8 cellular contexts compared by ENCODE assay signal in the genomic region with DNA sequence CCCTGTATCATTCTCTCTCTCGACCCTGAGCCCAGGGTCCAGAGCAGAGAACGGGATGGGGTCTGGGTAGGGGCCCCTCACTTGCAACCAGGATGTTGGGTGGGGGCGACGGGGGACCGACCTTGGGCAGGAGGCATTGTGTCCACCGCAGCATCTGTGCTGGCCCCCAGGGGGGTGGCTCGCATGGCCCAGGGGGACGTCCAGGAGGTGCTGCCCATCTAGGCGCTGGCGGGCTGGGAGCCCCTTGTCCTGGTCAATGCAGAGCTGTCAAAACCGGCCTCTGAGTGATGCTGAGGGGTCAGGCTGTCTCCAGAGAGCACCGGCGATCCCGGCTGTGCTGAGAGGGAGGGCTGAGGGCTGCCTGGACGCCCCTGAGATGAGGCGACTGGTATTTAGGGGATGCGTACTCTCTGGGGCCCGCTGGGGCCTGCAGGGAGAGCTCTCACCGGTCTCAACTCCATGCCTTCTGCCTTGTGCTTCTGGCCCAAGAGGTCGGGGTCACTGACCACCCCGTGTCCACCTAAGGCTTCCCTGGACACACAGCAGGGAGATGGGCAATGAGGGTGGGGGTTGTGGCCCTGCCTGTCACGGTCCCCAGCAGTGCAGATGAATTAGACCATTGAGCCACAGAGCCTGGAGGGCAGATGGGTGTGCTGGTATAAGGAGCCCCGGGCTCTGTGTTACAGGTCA. TPM values are rescaled to one million over a fixed set of nuclear protein-coding genes. Genes with fewer than 3 reads are reported as not detected.
DNase-seq lines count a peak whose midpoint lies in the region; ATAC-seq and TF ChIP-seq lines count a peak whose summit lies in the region.

No MANE protein-coding gene starts in this region.

- H3K4me3 Mint-ChIP-seq in CD8-positive, alpha-beta memory T cell, result peak overlapping the region in 2 of 7 donors; percentile 38 to 56

- no peaks in the 10 kb centered on the region for H3K9me3 ChIP-seq in CD8-positive, alpha-beta memory T cell (ENCODE audit: low read length)
- H3K9me3 ChIP-seq in endocrine pancreas (ENCODE audit: control insufficient read depth, low read length) (no peaks in the 10 kb centered on the region), neutrophil (no peaks in the 10 kb centered on the region)

- H3K27ac ChIP-seq in CD8-positive, alpha-beta memory T cell (ENCODE audit: low read depth, low read length), result peak overlapping the region; percentile 57
- peak overlapping the region; percentile 93 for H3K27ac ChIP-seq in neutrophil

- peak overlapping the region; percentile 43 to 99 (median 96) for H3K27ac Mint-ChIP-seq in CD8-positive, alpha-beta memory T cell

- DNase-seq in CD8-positive, alpha-beta memory T cell, result no peak
- peak; percentile 55 for DNase-seq in NAMALWA (ENCODE audit: low spot score)
- no peak for DNase-seq in NCI-H2107 (lab: John Stamatoyannopoulos, UW)

- no peaks in the 10 kb centered on the region for H3K27me3 Mint-ChIP-seq in CD8-positive, alpha-beta memory T cell

- no peaks in the 10 kb centered on the region for H3K27me3 ChIP-seq in CD8-positive, alpha-beta memory T cell (ENCODE audit: insufficient read depth, low read length, poor library complexity, severe bottlenecking)
- H3K27me3 ChIP-seq in endocrine pancreas (ENCODE audit: control insufficient read depth, insufficient read depth, low read length), result no peaks in the 10 kb centered on the region
- H3K27me3 ChIP-seq in neutrophil, result no peaks in the 10 kb centered on the region

- peaks cover 51 to 73% (median 60%) of the 10 kb centered on the region in 3 donors for H3K4me1 Mint-ChIP-seq in CD8-positive, alpha-beta memory T cell

- peaks cover 70% of the 10 kb centered on the region for H3K4me1 ChIP-seq in CD8-positive, alpha-beta memory T cell (ENCODE audit: insufficient read depth, low read length)
- H3K4me1 ChIP-seq in endocrine pancreas (ENCODE audit: control insufficient read depth, insufficient read depth, low read length), result peaks cover 13% of the 10 kb centered on the region
- peaks cover 89 to 95% of the 10 kb centered on the region in 2 experiments for H3K4me1 ChIP-seq in neutrophil (ENCODE audit: control insufficient read depth in 1 of 2, insufficient read depth in 1 of 2, low read depth in 1 of 2, low read length in 1 of 2)

- TF ChIP-seq CTCF in neutrophil (IDR thresholded peaks at IDR 0.05), result no peak

- POLR2A ChIA-PET in CD8-positive, alpha-beta memory T cell (lab: Charles Lee), result interaction anchor here (1.1 kb wide), 2 partner anchors 20 to 72 kb away, joined by 3 to 4 read pairs; a partner anchor contains a TSS

- no peak overlapping the region for H3K4me3 ChIP-seq in CD8-positive, alpha-beta memory T cell (ENCODE audit: low read length)
- H3K4me3 ChIP-seq in endocrine pancreas (ENCODE audit: control insufficient read depth, insufficient read depth, low read length) (no peak overlapping the region), neutrophil (ENCODE audit: low read depth in 1 of 2, low read length in 1 of 2) (peak overlapping the region; percentile 59 to 87)

- ATAC-seq in GM18907 (IDR thresholded peaks at IDR 0.05; ENCODE audit: unreplicated experiment), result no peak
- ATAC-seq in HG03521 (IDR thresholded peaks at IDR 0.05; ENCODE audit: unreplicated experiment), result no peak
- no peak for ATAC-seq in GM19395 (IDR thresholded peaks at IDR 0.05; ENCODE audit: unreplicated experiment)

- H3K9me3 Mint-ChIP-seq in CD8-positive, alpha-beta memory T cell, result no peaks in the 10 kb centered on the region

- peaks cover 0 to 48% (median 6%) of the 10 kb centered on the region in 3 donors for H3K36me3 Mint-ChIP-seq in CD8-positive, alpha-beta memory T cell

- peak overlapping the region; percentile 15 for H3K9ac ChIP-seq in endocrine pancreas (ENCODE audit: control insufficient read depth, insufficient read depth, low read length)

- H3K36me3 ChIP-seq in CD8-positive, alpha-beta memory T cell (ENCODE audit: insufficient read depth, low read length), result peaks cover 36% of the 10 kb centered on the region
- H3K36me3 ChIP-seq in endocrine pancreas (ENCODE audit: control insufficient read depth, insufficient read depth, low read length) (peaks cover 6% of the 10 kb centered on the region), neutrophil (peaks cover 36% of the 10 kb centered on the region)

- CTCF ChIA-PET in CD8-positive, alpha-beta memory T cell (lab: Charles Lee), result interaction anchor here (1.2 kb wide), 1 partner anchor 20 kb away, joined by 3 read pairs; a partner anchor contains a TSS

RNA-seq across cellular contexts. Expression of a gene that starts 8.5 kb away (rescaled TPM):
- total RNA-seq in CD8-positive, alpha-beta memory T cell, result 1,000 to 10,000 TPM; 1,621 to 1,723 TPM
- 824 TPM for polyA plus RNA-seq in CD8-positive, alpha-beta memory T cell

RNA-seq across cellular contexts. Expression of a gene that starts 13.6 kb away (rescaled TPM):
- 1 to 10 TPM in 1 of 2 experiments, under 1 TPM in 1; 0.48 to 1.2 TPM for total RNA-seq in CD8-positive, alpha-beta memory T cell
- polyA plus RNA-seq in CD8-positive, alpha-beta memory T cell, result 0.49 TPM

RNA-seq across cellular contexts. Expression of a gene that starts 18.1 kb away (rescaled TPM):
- 10 to 100 TPM; 22.4 to 24.6 TPM for total RNA-seq in CD8-positive, alpha-beta memory T cell
- polyA plus RNA-seq in CD8-positive, alpha-beta memory T cell, result 38.2 TPM

RNA-seq across cellular contexts. Expression of a gene that starts 19.8 kb away (rescaled TPM):
- 100 to 1,000 TPM in 1 of 2 experiments, 10 to 100 TPM in 1; 98.7 to 114 TPM for total RNA-seq in CD8-positive, alpha-beta memory T cell
- polyA plus RNA-seq in CD8-positive, alpha-beta memory T cell, result 21.9 TPM

RNA-seq across cellular contexts. Expression of a gene that starts 33.4 kb away (rescaled TPM):
- under 1 TPM; 0.37 to 0.42 TPM for total RNA-seq in CD8-positive, alpha-beta memory T cell
- 0.45 TPM for polyA plus RNA-seq in CD8-positive, alpha-beta memory T cell

Comparison
In these comparisons a context has a peak if more than half of its experiments do, and no peak if none do; other contexts are left out.
1. H3K4me3 ChIP-seq: peak in neutrophil (2 of 2); none in CD8-positive, alpha-beta memory T cell (single experiment) and endocrine pancreas (single experiment).